ENCODE assay signal across 2 cellular contexts in genomic region chr6:5241242-5241641, GRCh38.
TF ChIP-seq lines count a peak whose summit lies in the region.

No MANE protein-coding gene starts in this region.

TF ChIP-seq in GM23338, 12 proteins besides CTCF, POLR2A, EP300 and RAD21 (continued from another document):
- no peak for TF ChIP-seq CREB1 (CRISPR knock-in tag; IDR thresholded peaks at IDR 0.05; ENCODE audit: low read depth)
- TF ChIP-seq ZNF331 (CRISPR knock-in tag; IDR thresholded peaks at IDR 0.05; ENCODE audit: low read depth), result no peak

TF ChIP-seq in WTC11, 78 proteins besides CTCF, POLR2A, EP300 and RAD21 (continued from another document):
- no peak for TF ChIP-seq ZMAT4 (CRISPR knock-in tag; IDR thresholded peaks at IDR 0.05)
- no peak for TF ChIP-seq ZNF423 (CRISPR knock-in tag; IDR thresholded peaks at IDR 0.05)
- TF ChIP-seq NFATC4 (CRISPR knock-in tag; IDR thresholded peaks at IDR 0.05), result no peak
- no peak for TF ChIP-seq ESRRA (CRISPR knock-in tag; IDR thresholded peaks at IDR 0.05; ENCODE audit: borderline replicate concordance)
- no peak for TF ChIP-seq CDX4 (CRISPR knock-in tag; IDR thresholded peaks at IDR 0.05; ENCODE audit: borderline replicate concordance)
- TF ChIP-seq ZSCAN18 (CRISPR knock-in tag; IDR thresholded peaks at IDR 0.05), result no peak
- no peak for TF ChIP-seq ZBTB43 (CRISPR knock-in tag; IDR thresholded peaks at IDR 0.05)
- TF ChIP-seq ZBTB21 (CRISPR knock-in tag; IDR thresholded peaks at IDR 0.05; ENCODE audit: borderline replicate concordance), result no peak
- no peak for TF ChIP-seq CBFB (CRISPR knock-in tag; IDR thresholded peaks at IDR 0.05; ENCODE audit: low read depth)
